Comparison of ENCODE assay signal across 9 cellular contexts in genomic region chr22:30947821-30948454, GRCh38. TPM values are rescaled to one million over a fixed set of nuclear protein-coding genes. Genes with fewer than 3 reads are reported as not detected.
DNase-seq lines count a peak whose midpoint lies in the region; ATAC-seq and TF ChIP-seq lines count a peak whose summit lies in the region.
"Had no signal": no experiment of that assay in that cellular context is flagged by ENCODE, and none has a peak within 500 bp of the region (broad histone marks: within the 10 kb centered on the region; RNA-seq: fewer than 3 reads in every experiment).

No MANE protein-coding gene starts in this region.

- H3K36me3 ChIP-seq in PC-3 (ENCODE audit: low read depth, low read length) (peaks cover 16% of the 10 kb centered on the region), neural cell (ENCODE audit: insufficient read depth, low read length) (peaks cover 13% of the 10 kb centered on the region)

- peak; percentile 69 for TF ChIP-seq CTCF in PC-3 (conservative IDR thresholded peaks at IDR 0.05; ENCODE audit: low read depth, low read length)
- peak; percentile 67 for TF ChIP-seq CTCF in epithelial cell of proximal tubule (conservative IDR thresholded peaks at IDR 0.05; ENCODE audit: low read depth, low read length)
- peak; percentile 68 for TF ChIP-seq CTCF in neural cell (IDR thresholded peaks at IDR 0.05; ENCODE audit: poor library complexity, severe bottlenecking)

- POLR2A ChIA-PET in PC-3 (lab: Charles Lee; ENCODE audit: unreplicated experiment), result no interaction called here

- no peaks in the 10 kb centered on the region for H3K27me3 Mint-ChIP-seq in stimulated activated naive CD8-positive, alpha-beta T cell treated with anti-CD3 and anti-CD28 coated beads, Interleukin-15, amount 100 ng/mL, for 72 hours
- H3K27me3 Mint-ChIP-seq: central memory CD8-positive, alpha-beta T cell had no signal

- no peak overlapping the region for H3K27ac Mint-ChIP-seq in stimulated activated naive CD8-positive, alpha-beta T cell treated with anti-CD3 and anti-CD28 coated beads, Interleukin-15, amount 100 ng/mL, for 72 hours

- H3K4me1 ChIP-seq in PC-3 (ENCODE audit: insufficient read depth, low read length), result no peaks in the 10 kb centered on the region

- H3K9ac ChIP-seq in PC-3 (ENCODE audit: low read length) (no peak overlapping the region), neural cell (ENCODE audit: low read length) (no peak overlapping the region)

- intact Hi-C loops in PC-3 (cut with micrococcal nuclease), result loop anchor here (1.0 to 10.0 kb wide), 3 partner anchors 137 to 287 kb away; no protein-coding TSS in a partner anchor

- peaks cover 51% of the 10 kb centered on the region for H3K4me1 Mint-ChIP-seq in stimulated activated naive CD8-positive, alpha-beta T cell treated with anti-CD3 and anti-CD28 coated beads, Interleukin-15, amount 100 ng/mL, for 72 hours

- no peak for DNase-seq in stimulated activated naive CD8-positive, alpha-beta T cell treated with anti-CD3 and anti-CD28 coated beads, Interleukin-15, amount 100 ng/mL, for 72 hours
- DNase-seq in stimulated activated naive CD8-positive, alpha-beta T cell treated with anti-CD3 and anti-CD28 coated beads, Interleukin-15, Interleukin-2, amounts not matched to agents 100 U/mL and 50 U/mL, for 24 hours, result no peak
- DNase-seq in PC-3, result peak; percentile 47
- no peak for DNase-seq in epithelial cell of proximal tubule (ENCODE audit: low read depth)
- DNase-seq in activated effector memory CD4-positive, alpha-beta T cell treated with anti-CD3 and anti-CD28 coated beads, Interleukin-2, amount 50 U/mL, for 16 hours, result no peak

- no peak overlapping the region for H3K4me3 ChIP-seq in PC-3 (ENCODE audit: low read length)
- no peak overlapping the region for H3K4me3 ChIP-seq in epithelial cell of proximal tubule (ENCODE audit: low read depth, low read length)
- H3K4me3 ChIP-seq in neural cell (ENCODE audit: low read length), result no peak overlapping the region

- H3K27me3 ChIP-seq in PC-3 (ENCODE audit: low read length) (no peaks in the 10 kb centered on the region), neural cell (ENCODE audit: insufficient read depth, low read depth, low read length) (no peaks in the 10 kb centered on the region)

- H3K9me2 ChIP-seq in PC-3 (replicated peaks; ENCODE audit: low read length), result no peaks in the 10 kb centered on the region
- no peaks in the 10 kb centered on the region for H3K9me2 ChIP-seq in neural cell (ENCODE audit: insufficient read depth, low read length)

- H4K20me1 ChIP-seq in PC-3 (ENCODE audit: low read length), result no peaks in the 10 kb centered on the region
- H4K20me1 ChIP-seq in neural cell (ENCODE audit: insufficient read depth), result peaks cover 3% of the 10 kb centered on the region

- H3K27ac ChIP-seq in PC-3 (ENCODE audit: low read length) (no peak overlapping the region), neural cell (ENCODE audit: low read length) (no peak overlapping the region)

- ATAC-seq in stimulated activated naive CD8-positive, alpha-beta T cell treated with anti-CD3 and anti-CD28 coated beads, Interleukin-15, amount 100 ng/mL, for 72 hours, result peak; percentile 67
- ATAC-seq in stimulated activated naive CD8-positive, alpha-beta T cell treated with anti-CD3 and anti-CD28 coated beads, Interleukin-15, Interleukin-2, amounts not matched to agents 100 U/mL and 50 U/mL, for 24 hours, result no peak
- ATAC-seq in PC-3, result no peak
- ATAC-seq in GM19328 (IDR thresholded peaks at IDR 0.05; ENCODE audit: unreplicated experiment), result no peak
- ATAC-seq in HG02885 (IDR thresholded peaks at IDR 0.05; ENCODE audit: poor library complexity, unreplicated experiment), result no peak

- CTCF ChIA-PET in PC-3 (lab: Charles Lee), result no interaction called here

- H3K4me2 ChIP-seq in PC-3 (ENCODE audit: low read length), result no peak overlapping the region
- H3K4me2 ChIP-seq in neural cell (ENCODE audit: low read length), result no peak overlapping the region

- H3K79me2 ChIP-seq in PC-3 (ENCODE audit: low read length) (no peaks in the 10 kb centered on the region), neural cell (replicated peaks; ENCODE audit: insufficient read depth, low read length) (no peaks in the 10 kb centered on the region)

- BruUV-seq in PC-3 (replicated peaks; lab: Mats Ljungman, UMichigan), result no TSS peak

- no peak for TF ChIP-seq EP300 in neural cell (conservative IDR thresholded peaks at IDR 0.05; ENCODE audit: poor library complexity, severe bottlenecking)

- H3K9me3 Mint-ChIP-seq in stimulated activated naive CD8-positive, alpha-beta T cell treated with anti-CD3 and anti-CD28 coated beads, Interleukin-15, amount 100 ng/mL, for 72 hours, result no peaks in the 10 kb centered on the region
- H3K9me3 Mint-ChIP-seq: central memory CD8-positive, alpha-beta T cell had no signal

- no peak overlapping the region for H3K4me3 Mint-ChIP-seq in stimulated activated naive CD8-positive, alpha-beta T cell treated with anti-CD3 and anti-CD28 coated beads, Interleukin-15, amount 100 ng/mL, for 72 hours
- H3K4me3 Mint-ChIP-seq: central memory CD8-positive, alpha-beta T cell had no signal

- H3K9me3 ChIP-seq in PC-3 (ENCODE audit: low read length) (no peaks in the 10 kb centered on the region), neural cell (ENCODE audit: low read length) (no peaks in the 10 kb centered on the region)

- H2AFZ ChIP-seq in PC-3 (ENCODE audit: low read length) (no peak overlapping the region), neural cell (ENCODE audit: low read depth, low read length) (no peak overlapping the region)

- TF ChIP-seq RAD21 in neural cell (conservative IDR thresholded peaks at IDR 0.05), result peak; percentile 69

- H3F3A ChIP-seq in PC-3 (ENCODE audit: low read length, unreplicated experiment) (no peaks in the 10 kb centered on the region), neural cell (ENCODE audit: insufficient read depth, low read length, poor library complexity, severe bottlenecking) (no peaks in the 10 kb centered on the region)

TF ChIP-seq in neural cell, 6 proteins besides CTCF, POLR2A, EP300 and RAD21:
- TF ChIP-seq TAF1 (IDR thresholded peaks at IDR 0.05; ENCODE audit: low read depth) (no peak), SMC3 (conservative IDR thresholded peaks at IDR 0.05; ENCODE audit: poor library complexity) (peak; percentile 81)

RNA-seq across cellular contexts. Expression of gene MORC2, which starts 20.6 kb away (rescaled TPM):
- total RNA-seq in PC-3 (2014; rRNA removed) (12.0 and 29.9 TPM in 2 replicates), epithelial cell of proximal tubule (7.1 and 9.0 TPM in 2 replicates)
- 15.1 and 16.2 TPM in 2 replicates for polyA plus RNA-seq in neural cell
- 48.2 and 49.7 TPM in 2 replicates for polyA minus RNA-seq in neural cell

RNA-seq across cellular contexts. Expression of gene TUG1, which starts 21.1 kb away (rescaled TPM):
- total RNA-seq in PC-3 (2014; rRNA removed), result 35.1 and 44.1 TPM in 2 replicates
- 29.8 and 33.6 TPM in 2 replicates for total RNA-seq in epithelial cell of proximal tubule
- 73.5 and 77.9 TPM in 2 replicates for polyA plus RNA-seq in neural cell
- polyA minus RNA-seq in neural cell, result 129 and 154 TPM in 2 replicates
